ENCODE assay signal across 9 cellular contexts in genomic region chr6:138588805-138589434, GRCh38.
A peak's percentile ranks its signal among the peaks of the same experiment; 100 is the strongest.
DNase-seq lines count a peak whose midpoint lies in the region; ATAC-seq and TF ChIP-seq lines count a peak whose summit lies in the region.
"Had no signal": no experiment of that assay in that cellular context is flagged by ENCODE, and none has a peak within 500 bp of the region (broad histone marks: within the 10 kb centered on the region; RNA-seq: fewer than 3 reads in every experiment).

No MANE protein-coding gene starts in this region.

- no peaks in the 10 kb centered on the region for H4K20me1 ChIP-seq in PC-3 (ENCODE audit: low read length)

- H3K36me3 Mint-ChIP-seq in activated T-cell treated with anti-CD3 and anti-CD28 coated beads, Interleukin-2, amount 50 U/mL, for 4 hours (ENCODE audit: insufficient read depth), result no peaks in the 10 kb centered on the region
- H3K36me3 Mint-ChIP-seq in neural crest cell (ENCODE audit: low read depth), result no peaks in the 10 kb centered on the region

- no peak overlapping the region for H3K27ac ChIP-seq in PC-3 (ENCODE audit: low read length)
- H3K27ac ChIP-seq in transverse colon, result no peak overlapping the region
- H3K27ac ChIP-seq: BLaER1 treated with 17β-estradiol and CSF1 and Interleukin-3, amounts not matched to agents 10 nM and 100 nM had no signal

- no TSS peak for BruUV-seq in PC-3 (replicated peaks; lab: Mats Ljungman, UMichigan)

- H3K4me1 ChIP-seq in PC-3 (ENCODE audit: insufficient read depth, low read length), result peaks cover 13% of the 10 kb centered on the region
- peaks cover 3 to 29% (median 12%) of the 10 kb centered on the region in 4 donors for H3K4me1 ChIP-seq in transverse colon

- H3F3A ChIP-seq in PC-3 (ENCODE audit: low read length, unreplicated experiment), result no peaks in the 10 kb centered on the region

- TF ChIP-seq POLR2A in transverse colon (IDR thresholded peaks at IDR 0.05), result no peak

- H3K9ac ChIP-seq in PC-3 (ENCODE audit: low read length), result no peak overlapping the region
- H3K9ac ChIP-seq: BLaER1 treated with 17β-estradiol and CSF1 and Interleukin-3, amounts not matched to agents 10 nM and 100 nM had no signal

- CTCF ChIA-PET in PC-3 (lab: Charles Lee), result no interaction called here

- no peaks in the 10 kb centered on the region for H3K9me3 ChIP-seq in PC-3 (ENCODE audit: low read length)
- H3K9me3 ChIP-seq in transverse colon, result no peaks in the 10 kb centered on the region
- H3K9me3 ChIP-seq: BLaER1 treated with 17β-estradiol and CSF1 and Interleukin-3, amounts not matched to agents 10 nM and 100 nM had no signal

- TF ChIP-seq EP300 in transverse colon (IDR thresholded peaks at IDR 0.05; ENCODE audit: low read depth), result no peak

- no peaks in the 10 kb centered on the region for H3K27me3 Mint-ChIP-seq in activated T-cell treated with anti-CD3 and anti-CD28 coated beads, Interleukin-2, amount 50 U/mL, for 4 hours (ENCODE audit: low read depth)
- H3K27me3 Mint-ChIP-seq in neural crest cell (ENCODE audit: low read depth), result no peaks in the 10 kb centered on the region

- H3K4me3 Mint-ChIP-seq in activated T-cell treated with anti-CD3 and anti-CD28 coated beads, Interleukin-2, amount 50 U/mL, for 4 hours, result no peak overlapping the region
- H3K4me3 Mint-ChIP-seq in neural crest cell, result no peak overlapping the region

- intact Hi-C loops in PC-3 (cut with micrococcal nuclease), result loop anchor here (1.0 to 5.0 kb wide), 2 partner anchors 177 to 773 kb away; no protein-coding TSS in a partner anchor
- intact Hi-C loops in transverse colon (cut with DNase I; ENCODE audit: low total_unique reads), result loop anchor here (10.0 kb wide), 1 partner anchor 176 kb away; no protein-coding TSS in a partner anchor

- no peaks in the 10 kb centered on the region for H3K36me3 ChIP-seq in PC-3 (ENCODE audit: low read depth, low read length)
- H3K36me3 ChIP-seq in transverse colon, result no peaks in the 10 kb centered on the region
- H3K36me3 ChIP-seq: BLaER1 treated with 17β-estradiol and CSF1 and Interleukin-3, amounts not matched to agents 10 nM and 100 nM had no signal

- in situ Hi-C loops in transverse colon (cut with MboI; ENCODE audit: low pct_ligation_motif_present in 1 of 4, low pct_unique_long_range_greater_than_20kb in 1 of 4, low sequenced_read_pairs in 3 of 4), result loop anchor here (5.0 to 25.0 kb wide), 4 partner anchors 152 to 477 kb away; partner anchors contain the start of genes PERP (in 3 of the 4) and CCDC28A (in 1 of the 4)

- no peaks in the 10 kb centered on the region for H3K9me3 Mint-ChIP-seq in activated T-cell treated with anti-CD3 and anti-CD28 coated beads, Interleukin-2, amount 50 U/mL, for 4 hours
- H3K9me3 Mint-ChIP-seq in neural crest cell, result no peaks in the 10 kb centered on the region

- no peaks in the 10 kb centered on the region for H3K9me2 ChIP-seq in PC-3 (replicated peaks; ENCODE audit: low read length)

- WGBS in transverse colon (ENCODE audit: low coverage in 1 of 2), 2 donors, result 40 to 50% methylated on average over 1 to 13 of the region's 13 CpGs

- no peak overlapping the region for H2AFZ ChIP-seq in PC-3 (ENCODE audit: low read length)

- ATAC-seq in PC-3, result peak; percentile 32
- peak in 1 of 2 donors; percentile 19 for ATAC-seq in activated T-cell treated with anti-CD3 and anti-CD28 coated beads, Interleukin-2, amount 50 U/mL, for 4 hours

- no peak overlapping the region for H3K27ac Mint-ChIP-seq in neural crest cell (ENCODE audit: unreplicated experiment)

- peaks cover 18% of the 10 kb centered on the region for H3K4me1 Mint-ChIP-seq in activated T-cell treated with anti-CD3 and anti-CD28 coated beads, Interleukin-2, amount 50 U/mL, for 4 hours (ENCODE audit: low read depth)
- peaks cover 27% of the 10 kb centered on the region for H3K4me1 Mint-ChIP-seq in neural crest cell

- DNase-seq in NCI-H1417 (lab: John Stamatoyannopoulos, UW), result peak; percentile 64 to 91 (median 71)
- no peak for DNase-seq in NCI-H1417 treated with DMSO at 0.1 percent for 48 hours (lab: John Stamatoyannopoulos, UW)
- peak; percentile 68 for DNase-seq in HuH-7 (ENCODE audit: low spot score)
- DNase-seq in PC-3, result peak; percentile 69
- peak; percentile 42 for DNase-seq in activated T-cell treated with anti-CD3 and anti-CD28 coated beads, Interleukin-2, amount 50 U/mL, for 4 hours
- peak; percentile 91 for DNase-seq in fibroblast of peridontal ligament (ENCODE audit: extremely low read depth)
- peak; percentile 69 for DNase-seq in neural crest cell (ENCODE audit: low read depth, low spot score)
- DNase-seq in transverse colon, result peak; percentile 52

- H3K27me3 ChIP-seq in PC-3 (ENCODE audit: low read length) (no peaks in the 10 kb centered on the region), transverse colon (no peaks in the 10 kb centered on the region)
- H3K27me3 ChIP-seq: BLaER1 treated with 17β-estradiol and CSF1 and Interleukin-3, amounts not matched to agents 10 nM and 100 nM had no signal

- POLR2A ChIA-PET in PC-3 (lab: Charles Lee; ENCODE audit: unreplicated experiment), result no interaction called here

- peak; percentile 87 for TF ChIP-seq CTCF in PC-3 (conservative IDR thresholded peaks at IDR 0.05; ENCODE audit: low read depth, low read length)
- TF ChIP-seq CTCF in neural crest cell (conservative IDR thresholded peaks at IDR 0.05), result peak; percentile 91
- peak; percentile 86 to 91 (median 90) for TF ChIP-seq CTCF in transverse colon (IDR thresholded peaks at IDR 0.05)

- H3K4me3 ChIP-seq in PC-3 (ENCODE audit: low read length) (no peak overlapping the region), transverse colon (no peak overlapping the region)
- H3K4me3 ChIP-seq: BLaER1 treated with 17β-estradiol and CSF1 and Interleukin-3, amounts not matched to agents 10 nM and 100 nM had no signal

- H3K79me2 ChIP-seq in PC-3 (ENCODE audit: low read length), result peaks cover 6% of the 10 kb centered on the region; the same call in 1 of the 2 replicates

- H3K4me2 ChIP-seq in PC-3 (ENCODE audit: low read length), result no peak overlapping the region
- H3K4me2 ChIP-seq: BLaER1 treated with 17β-estradiol and CSF1 and Interleukin-3, amounts not matched to agents 10 nM and 100 nM had no signal
